Comparison of ENCODE assay signal across 9 cellular contexts in genomic region chr10:88392222-88392621, GRCh38.
DNase-seq lines count a peak whose midpoint lies in the region; ATAC-seq and TF ChIP-seq lines count a peak whose summit lies in the region.
"Had no signal": no experiment of that assay in that cellular context is flagged by ENCODE, and none has a peak within 500 bp of the region (broad histone marks: within the 10 kb centered on the region; RNA-seq: fewer than 3 reads in every experiment).

No MANE protein-coding gene starts in this region.

- no peak for DNase-seq in right lobe of liver
- no peak for DNase-seq in NCI-H2081 (lab: John Stamatoyannopoulos, UW)
- DNase-seq in effector CD4-positive, alpha-beta T cell = no peak
- no peak for DNase-seq in NCI-H128 (lab: John Stamatoyannopoulos, UW; ENCODE audit: unreplicated experiment)
- no peak for DNase-seq in erythroblast (lab: John Stamatoyannopoulos, UW)
- DNase-seq: psoas muscle had no signal

- TF ChIP-seq POLR2A in right lobe of liver (IDR thresholded peaks at IDR 0.05) (no peak), erythroblast (IDR thresholded peaks at IDR 0.05; ENCODE audit: low read length) (no peak)

- intact Hi-C loops in right lobe of liver (cut with DNase I) = loop anchor here (10.0 kb wide), 2 partner anchors 277 to 537 kb away; no protein-coding TSS in a partner anchor

- 40% methylated on average over 1 of the region's 1 CpG for WGBS in right lobe of liver (ENCODE audit: insufficient coverage, low coverage, low lambda C conversion rate, missing lambda C conversion rate)

- H3K36me3 ChIP-seq in KOPT-K1 (ENCODE audit: insufficient read depth, low read length) = no peaks in the 10 kb centered on the region
- H3K36me3 ChIP-seq in right lobe of liver = no peaks in the 10 kb centered on the region

- ATAC-seq in GM18909 (IDR thresholded peaks at IDR 0.05; ENCODE audit: poor library complexity, unreplicated experiment) = peak; percentile 88
- peak; percentile 82 for ATAC-seq in HG02571 (IDR thresholded peaks at IDR 0.05; ENCODE audit: unreplicated experiment)
- peak; percentile 60 to 81 (median 76) for ATAC-seq in right lobe of liver
- ATAC-seq: psoas muscle had no signal

- H3K4me1 ChIP-seq in right lobe of liver = peaks cover 0 to 15% (median 7%) of the 10 kb centered on the region in 4 donors
- H3K4me1 ChIP-seq: psoas muscle had no signal

- H3K27me3 ChIP-seq in right lobe of liver = no peaks in the 10 kb centered on the region

- peaks cover 13% of the 10 kb centered on the region for H3K9me3 ChIP-seq in KOPT-K1 (ENCODE audit: insufficient read depth, low read length, poor library complexity, severe bottlenecking)
- H3K9me3 ChIP-seq in right lobe of liver = peaks cover 0 to 3% (median 2%) of the 10 kb centered on the region in 4 donors

- no peak overlapping the region for H3K4me3 ChIP-seq in right lobe of liver
- H3K4me3 ChIP-seq: psoas muscle had no signal

- TF ChIP-seq CTCF in right lobe of liver (IDR thresholded peaks at IDR 0.05) = no peak

- peak overlapping the region; percentile 100 for H3K27ac ChIP-seq in KOPT-K1 (ENCODE audit: low read depth, low read length, poor library complexity, severe bottlenecking)
- H3K27ac ChIP-seq in right lobe of liver = no peak overlapping the region
- H3K27ac ChIP-seq: psoas muscle had no signal
